In the genomic region with DNA sequence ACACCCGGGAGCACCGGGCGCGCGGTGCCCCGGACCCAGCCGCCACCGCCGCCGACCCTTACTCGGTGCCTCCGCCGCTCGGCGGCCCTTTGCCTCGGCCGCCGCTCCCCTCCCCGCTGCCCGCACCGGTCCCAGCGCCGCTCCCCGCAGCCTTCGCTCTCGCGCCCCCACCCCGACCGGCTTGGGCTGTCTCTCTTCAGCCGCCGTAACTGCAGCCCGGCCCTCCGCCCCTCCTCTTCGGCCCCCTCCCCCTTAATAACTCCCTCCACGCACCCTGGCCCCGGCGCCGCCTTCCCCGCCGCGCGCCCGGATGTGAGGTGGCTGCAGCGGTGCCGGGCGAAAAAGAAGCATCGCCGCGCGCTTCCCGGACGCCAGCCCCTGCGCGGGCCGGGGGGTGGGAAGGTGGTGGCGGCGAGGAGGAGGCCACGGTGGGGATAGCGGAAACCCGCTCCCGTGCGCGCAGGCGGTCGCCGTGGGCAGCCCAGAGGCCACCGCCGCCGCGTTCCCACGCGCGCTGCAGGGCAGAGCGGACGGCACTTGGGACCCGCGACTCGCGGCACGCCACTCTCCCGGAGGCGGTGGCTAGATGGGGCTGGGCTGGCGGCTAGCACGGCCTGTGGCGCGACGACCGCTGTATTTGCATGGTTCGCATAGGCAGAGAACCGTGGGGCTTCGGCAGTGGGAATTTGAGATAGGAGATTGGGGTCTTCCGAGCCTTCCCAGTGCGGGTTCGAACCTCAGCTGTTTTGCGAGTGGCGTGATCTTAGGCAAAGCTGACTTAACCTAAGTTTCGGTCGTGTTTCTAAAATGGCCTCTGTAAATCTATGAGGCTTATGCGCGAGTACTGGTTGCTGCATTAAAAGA, we compare ENCODE assay signal across 8 cellular contexts. TPM values are rescaled to one million over a fixed set of nuclear protein-coding genes. Genes with fewer than 3 reads are reported as not detected.
DNase-seq lines count a peak whose midpoint lies in the region; ATAC-seq and TF ChIP-seq lines count a peak whose summit lies in the region.

A gene with protein sequence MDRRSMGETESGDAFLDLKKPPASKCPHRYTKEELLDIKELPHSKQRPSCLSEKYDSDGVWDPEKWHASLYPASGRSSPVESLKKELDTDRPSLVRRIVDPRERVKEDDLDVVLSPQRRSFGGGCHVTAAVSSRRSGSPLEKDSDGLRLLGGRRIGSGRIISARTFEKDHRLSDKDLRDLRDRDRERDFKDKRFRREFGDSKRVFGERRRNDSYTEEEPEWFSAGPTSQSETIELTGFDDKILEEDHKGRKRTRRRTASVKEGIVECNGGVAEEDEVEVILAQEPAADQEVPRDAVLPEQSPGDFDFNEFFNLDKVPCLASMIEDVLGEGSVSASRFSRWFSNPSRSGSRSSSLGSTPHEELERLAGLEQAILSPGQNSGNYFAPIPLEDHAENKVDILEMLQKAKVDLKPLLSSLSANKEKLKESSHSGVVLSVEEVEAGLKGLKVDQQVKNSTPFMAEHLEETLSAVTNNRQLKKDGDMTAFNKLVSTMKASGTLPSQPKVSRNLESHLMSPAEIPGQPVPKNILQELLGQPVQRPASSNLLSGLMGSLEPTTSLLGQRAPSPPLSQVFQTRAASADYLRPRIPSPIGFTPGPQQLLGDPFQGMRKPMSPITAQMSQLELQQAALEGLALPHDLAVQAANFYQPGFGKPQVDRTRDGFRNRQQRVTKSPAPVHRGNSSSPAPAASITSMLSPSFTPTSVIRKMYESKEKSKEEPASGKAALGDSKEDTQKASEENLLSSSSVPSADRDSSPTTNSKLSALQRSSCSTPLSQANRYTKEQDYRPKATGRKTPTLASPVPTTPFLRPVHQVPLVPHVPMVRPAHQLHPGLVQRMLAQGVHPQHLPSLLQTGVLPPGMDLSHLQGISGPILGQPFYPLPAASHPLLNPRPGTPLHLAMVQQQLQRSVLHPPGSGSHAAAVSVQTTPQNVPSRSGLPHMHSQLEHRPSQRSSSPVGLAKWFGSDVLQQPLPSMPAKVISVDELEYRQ (minus strand): TSS at position 211 of the 864 bp plus-strand sequence. CDS start 1,124 bp downstream, outside the sequence.

- peak within 1 kb of the TSS; percentile 89 for H3K27ac Mint-ChIP-seq in neural progenitor cell

- H3K36me3 Mint-ChIP-seq in neural progenitor cell, result peaks cover 12% of the 10 kb centered on the region

- peaks cover 10% of the 10 kb centered on the region for H3K4me1 ChIP-seq in SJCRH30
- H3K4me1 ChIP-seq in neural progenitor cell, result peaks cover 26% of the 10 kb centered on the region
- H3K4me1 ChIP-seq in stomach, result peaks cover 14 to 61% (median 43%) of the 10 kb centered on the region in 4 donors

- peak within 1 kb of the TSS; percentile 90 for H3K4me3 ChIP-seq in SJCRH30
- H3K4me3 ChIP-seq in foreskin fibroblast (ENCODE audit: low read depth in 1 of 2, low read length in 2 of 2), result peak within 1 kb of the TSS; percentile 72 to 95
- peak within 1 kb of the TSS; percentile 94 for H3K4me3 ChIP-seq in neural progenitor cell
- H3K4me3 ChIP-seq in stomach, result peak within 1 kb of the TSS; percentile 81 to 93 (median 84)

- H3K9me3 ChIP-seq in SJCRH30 (replicated peaks) (no peaks in the 10 kb centered on the region), neural progenitor cell (ENCODE audit: low read depth) (no peaks in the 10 kb centered on the region), stomach (no peaks in the 10 kb centered on the region)

- TF ChIP-seq POLR2A in stomach (IDR thresholded peaks at IDR 0.05), result no peak

- H3K79me2 ChIP-seq in neural progenitor cell (ENCODE audit: low read depth), result peaks cover 40% of the 10 kb centered on the region

- H3K36me3 ChIP-seq in SJCRH30 (peaks cover 23% of the 10 kb centered on the region), neural progenitor cell (peaks cover 5% of the 10 kb centered on the region), stomach (peaks cover 9 to 34% (median 27%) of the 10 kb centered on the region in 4 donors)

- peak within 1 kb of the TSS; percentile 94 for H3K4me3 Mint-ChIP-seq in neural progenitor cell

- 0 to 1% (median 0%) methylated on average over 41 to 100 of the region's 100 CpGs for WGBS in stomach, 5 donors

- H2AFZ ChIP-seq in neural progenitor cell (replicated peaks), result peak within 1 kb of the TSS; percentile 86

- peak within 1 kb of the TSS; percentile 64 for H3K9ac ChIP-seq in neural progenitor cell

- ATAC-seq in GM21528 (IDR thresholded peaks at IDR 0.05; ENCODE audit: low FRiP score, unreplicated experiment), result peak; percentile 42

- DNase-seq in D341Med (ENCODE audit: low spot score), result peak; percentile 97
- peak; percentile 74 for DNase-seq in KG1 (lab: John Stamatoyannopoulos, UW)
- DNase-seq in SJCRH30, result peak; percentile 82 to 85
- DNase-seq in activated gamma-delta T cell treated with Interleukin-2 at 50 U/mL for 16 hours, result peak; percentile 80
- peak; percentile 83 to 94 for DNase-seq in foreskin fibroblast
- DNase-seq in neural progenitor cell (ENCODE audit: low spot score), result peak; percentile 85
- DNase-seq in stomach, result peak; percentile 87

- peaks cover 33% of the 10 kb centered on the region for H4K20me1 ChIP-seq in neural progenitor cell (ENCODE audit: low read depth)

- H3K27me3 ChIP-seq in SJCRH30 (no peaks in the 10 kb centered on the region), neural progenitor cell (peaks cover 9% of the 10 kb centered on the region), stomach (no peaks in the 10 kb centered on the region)

- H3F3A ChIP-seq in neural progenitor cell (ENCODE audit: low read depth), result peaks cover 27% of the 10 kb centered on the region

- H3K4me1 Mint-ChIP-seq in neural progenitor cell, result peaks cover 36% of the 10 kb centered on the region

- H3K27me3 Mint-ChIP-seq in neural progenitor cell (ENCODE audit: insufficient read depth, low read depth), result no peaks in the 10 kb centered on the region

- TF ChIP-seq CTCF in foreskin fibroblast (IDR thresholded peaks at IDR 0.05; ENCODE audit: low read depth, low read length), result no peak
- no peak for TF ChIP-seq CTCF in neural progenitor cell (IDR thresholded peaks at IDR 0.05)
- no peak for TF ChIP-seq CTCF in stomach (IDR thresholded peaks at IDR 0.05)

- H3K9me3 Mint-ChIP-seq in neural progenitor cell, result no peaks in the 10 kb centered on the region

- H3K4me2 ChIP-seq in neural progenitor cell, result peak within 1 kb of the TSS; percentile 89

- intact Hi-C loops in stomach (cut with DNase I; ENCODE audit: low total_unique reads), result no loop called here

- peak; percentile 8 for TF ChIP-seq EP300 in stomach (IDR thresholded peaks at IDR 0.05)

- H3K27ac ChIP-seq in SJCRH30 (peak within 1 kb of the TSS; percentile 96), neural progenitor cell (peak within 1 kb of the TSS; percentile 87), stomach (peak within 1 kb of the TSS; percentile 92 to 99 (median 95))

RNA-seq across cellular contexts. Expression of the gene that starts here (rescaled TPM):
- 16.3 and 29.7 TPM in 2 replicates for total RNA-seq in SJCRH30 (2014; rRNA removed; shearing (Covaris generic))
- 21.4 and 26.4 TPM in 2 replicates for total RNA-seq in neural progenitor cell (ENCODE audit: low replicate concordance)
- total RNA-seq in stomach, result 10 to 100 TPM in 4 of 5 donors, 1 to 10 TPM in 1; 7.8 to 32.6 (median 19.3) TPM
- 10 to 100 TPM in 1 of 3 donors, 1 to 10 TPM in 2; 8.0 to 10.2 (median 8.1) TPM for polyA plus RNA-seq in stomach

Comparison
In these comparisons a context has a peak if more than half of its experiments do, and no peak if none do; other contexts are left out.
1. Peak in every context shown above with its lines: DNase-seq, ATAC-seq, H3K4me3 ChIP-seq and H3K27ac ChIP-seq.